9 cellular contexts compared by ENCODE assay signal in genomic region chr17:74859439-74860228, GRCh38. TPM values are rescaled to one million over a fixed set of nuclear protein-coding genes. Genes with fewer than 3 reads are reported as not detected.
DNase-seq lines count a peak whose midpoint lies in the region; ATAC-seq, FAIRE-seq and TF ChIP-seq lines count a peak whose summit lies in the region.
"Had no signal": no experiment of that assay in that cellular context is flagged by ENCODE, and none has a peak within 500 bp of the region (broad histone marks: within the 10 kb centered on the region; RNA-seq: fewer than 3 reads in every experiment).

Gene GRIN2C (minus strand): TSS chr17:74859885. CDS start chr17:74855092, 4,793 bp downstream.

- in situ Hi-C loops in K562 (cut with MboI) = loop anchor here (5.0 kb wide), 1 partner anchor 67 kb away; no protein-coding TSS in a partner anchor

- FAIRE-seq in K562 (lab: Jason Lieb, UNC) = no peak
- FAIRE-seq: endometrium had no signal

- TF ChIP-seq CTCF in K562 (IDR thresholded peaks at IDR 0.05 in 2 of 3, conservative IDR thresholded peaks at IDR 0.05 in 1 of 3; ENCODE audit: insufficient read depth in 2 of 3, low read depth in 1 of 3, low read length in 3 of 3) (peak in 1 of 3 experiments; percentile 45; a peak in 1 of 6 replicates), nephron (IDR thresholded peaks at IDR 0.05; ENCODE audit: unreplicated experiment in 3 of 3) (peak; percentile 22 to 43 (median 39))

- no peak within 1 kb of the TSS for H3K27ac Mint-ChIP-seq in nephron

- H3K4me3 ChIP-seq in K562 (peak within 1 kb of the TSS; percentile 24), MG63 (no peak within 1 kb of the TSS)

- H3K4me1 Mint-ChIP-seq in nephron = no peaks in the 10 kb centered on the region

- H3K9me3 Mint-ChIP-seq in nephron = no peaks in the 10 kb centered on the region

- CTCF ChIA-PET in K562 (lab: Yijun Ruan, JAX; ENCODE audit: low intra/inter-chr PET ratio) = interaction anchor here (0.6 kb wide), 1 partner anchor 116 kb away, joined by 6 read pairs; no protein-coding TSS in a partner anchor

- DNase-seq in COLO668 (lab: John Stamatoyannopoulos, UW; ENCODE audit: unreplicated experiment) (peak; percentile 31), NCI-H774 (lab: John Stamatoyannopoulos, UW) (peak; percentile 16), K562 (ENCODE audit: extremely low read depth in 1 of 4, low spot score in 3 of 4) (peak in 3 of 4 experiments; percentile 52 to 63 (median 60)), COLO829 (ENCODE audit: low spot score) (no peak), MG63 (no peak), NCI-H524 treated with DMSO at 0.1 percent for 48 hours (lab: John Stamatoyannopoulos, UW) (no peak)

- no peaks in the 10 kb centered on the region for H3K36me3 Mint-ChIP-seq in nephron (ENCODE audit: low read depth)

- no peaks in the 10 kb centered on the region for H4K20me1 ChIP-seq in K562 (replicated peaks; ENCODE audit: control insufficient read depth, insufficient read depth, low read length)

- no peaks in the 10 kb centered on the region for H3K9me1 ChIP-seq in K562 (ENCODE audit: control insufficient read depth, insufficient read depth, low read length)

- H2AFZ ChIP-seq in K562 (ENCODE audit: low read depth, low read length) = no peak within 1 kb of the TSS

- H3K9ac ChIP-seq in K562 (ENCODE audit: insufficient read depth in 1 of 2, low read depth in 2 of 2, low read length in 2 of 2) = no peak within 1 kb of the TSS; a peak in 1 of 4 replicates

- TF ChIP-seq POLR2A in K562 (conservative IDR thresholded peaks at IDR 0.05) = no peak

- POLR2A ChIA-PET in K562 (lab: Yijun Ruan, JAX) = interaction anchor here (0.6 to 8.0 kb wide), 4 partner anchors 9 to 128 kb away, joined by 3 to 62 read pairs (median 3); partner anchors contain the start of genes CDR2L and FDXR

- intact Hi-C loops in K562 (cut with micrococcal nuclease) = no loop called here

- H3K27ac ChIP-seq in K562 (ENCODE audit: extremely low read depth, low read depth, low read length) = no peak within 1 kb of the TSS

- peaks cover 0 to 21% of the 10 kb centered on the region in 2 experiments; a peak in 2 of 5 replicates for H3K27me3 ChIP-seq in K562 (ENCODE audit: control insufficient read depth in 2 of 2, insufficient read depth in 2 of 2, low read length in 2 of 2)
- H3K27me3 ChIP-seq in MG63 = peaks cover 46% of the 10 kb centered on the region

- H3K36me3 ChIP-seq in K562 (ENCODE audit: control insufficient read depth, insufficient read depth, low read length) (peaks cover 24% of the 10 kb centered on the region; the same call in 1 of the 3 replicates), MG63 (0 out of 2 replicates have a peak, but pooled peaks cover 3% of the 10 kb centered on the region)

- no peak for TF ChIP-seq EP300 in K562 (IDR thresholded peaks at IDR 0.05; ENCODE audit: low read length)

- H3K79me2 ChIP-seq in K562 (ENCODE audit: control insufficient read depth, insufficient read depth, low read length) = no peaks in the 10 kb centered on the region

- H3K9me3 ChIP-seq in K562 (replicated peaks; ENCODE audit: control insufficient read depth, insufficient read depth, low read depth, low read length) = no peaks in the 10 kb centered on the region
- no peaks in the 10 kb centered on the region for H3K9me3 ChIP-seq in MG63

- peaks cover 2 to 51% of the 10 kb centered on the region in 2 experiments for H3K4me1 ChIP-seq in K562 (replicated peaks in 1 of 2; ENCODE audit: control insufficient read depth in 2 of 2, insufficient read depth in 2 of 2, low read length in 2 of 2)

- H3K4me2 ChIP-seq in K562 (ENCODE audit: insufficient read depth, low read length) = no peak within 1 kb of the TSS

- peaks cover 88% of the 10 kb centered on the region for H3K27me3 Mint-ChIP-seq in nephron (ENCODE audit: low read depth)

- 44% methylated on average over 14 of the region's 72 CpGs for WGBS in K562 (ENCODE audit: insufficient coverage, low coverage, missing lambda C conversion rate)

- no peak for TF ChIP-seq RAD21 in K562 (CRISPR knock-in tag; conservative IDR thresholded peaks at IDR 0.05 in 1 of 2, IDR thresholded peaks at IDR 0.05 in 1 of 2)

- ATAC-seq in K562 (0 out of 3 replicates have a peak, but pooled peaks have one; percentile 23), GM18909 (IDR thresholded peaks at IDR 0.05; ENCODE audit: poor library complexity, unreplicated experiment) (no peak)

- H3K4me3 Mint-ChIP-seq in nephron = peak within 1 kb of the TSS; percentile 62 to 69 (median 67)

- no TSS peak for BruUV-seq in K562 (replicated peaks; lab: Mats Ljungman, UMichigan)

TF ChIP-seq in K562, 482 proteins besides CTCF, POLR2A, EP300 and RAD21:
- TF ChIP-seq EWSR1 (IDR thresholded peaks at IDR 0.05; ENCODE audit: borderline replicate concordance, low read depth, partially characterized antibody) = no peak
- TF ChIP-seq ZKSCAN8 (CRISPR knock-in tag; IDR thresholded peaks at IDR 0.05) = no peak
- TF ChIP-seq, protein P1, sequence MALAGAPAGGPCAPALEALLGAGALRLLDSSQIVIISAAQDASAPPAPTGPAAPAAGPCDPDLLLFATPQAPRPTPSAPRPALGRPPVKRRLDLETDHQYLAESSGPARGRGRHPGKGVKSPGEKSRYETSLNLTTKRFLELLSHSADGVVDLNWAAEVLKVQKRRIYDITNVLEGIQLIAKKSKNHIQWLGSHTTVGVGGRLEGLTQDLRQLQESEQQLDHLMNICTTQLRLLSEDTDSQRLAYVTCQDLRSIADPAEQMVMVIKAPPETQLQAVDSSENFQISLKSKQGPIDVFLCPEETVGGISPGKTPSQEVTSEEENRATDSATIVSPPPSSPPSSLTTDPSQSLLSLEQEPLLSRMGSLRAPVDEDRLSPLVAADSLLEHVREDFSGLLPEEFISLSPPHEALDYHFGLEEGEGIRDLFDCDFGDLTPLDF (CRISPR knock-in tag; IDR thresholded peaks at IDR 0.05) = no peak
- no peak for TF ChIP-seq PHTF2 (CRISPR knock-in tag; IDR thresholded peaks at IDR 0.05)
- peak; percentile 72; the same call in 1 of the 2 replicates for TF ChIP-seq SAFB (IDR thresholded peaks at IDR 0.05; ENCODE audit: borderline replicate concordance, low read depth, low read length)
- TF ChIP-seq, protein P2, sequence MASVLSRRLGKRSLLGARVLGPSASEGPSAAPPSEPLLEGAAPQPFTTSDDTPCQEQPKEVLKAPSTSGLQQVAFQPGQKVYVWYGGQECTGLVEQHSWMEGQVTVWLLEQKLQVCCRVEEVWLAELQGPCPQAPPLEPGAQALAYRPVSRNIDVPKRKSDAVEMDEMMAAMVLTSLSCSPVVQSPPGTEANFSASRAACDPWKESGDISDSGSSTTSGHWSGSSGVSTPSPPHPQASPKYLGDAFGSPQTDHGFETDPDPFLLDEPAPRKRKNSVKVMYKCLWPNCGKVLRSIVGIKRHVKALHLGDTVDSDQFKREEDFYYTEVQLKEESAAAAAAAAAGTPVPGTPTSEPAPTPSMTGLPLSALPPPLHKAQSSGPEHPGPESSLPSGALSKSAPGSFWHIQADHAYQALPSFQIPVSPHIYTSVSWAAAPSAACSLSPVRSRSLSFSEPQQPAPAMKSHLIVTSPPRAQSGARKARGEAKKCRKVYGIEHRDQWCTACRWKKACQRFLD (CRISPR knock-in tag; IDR thresholded peaks at IDR 0.05) = no peak
- TF ChIP-seq, protein P3, sequence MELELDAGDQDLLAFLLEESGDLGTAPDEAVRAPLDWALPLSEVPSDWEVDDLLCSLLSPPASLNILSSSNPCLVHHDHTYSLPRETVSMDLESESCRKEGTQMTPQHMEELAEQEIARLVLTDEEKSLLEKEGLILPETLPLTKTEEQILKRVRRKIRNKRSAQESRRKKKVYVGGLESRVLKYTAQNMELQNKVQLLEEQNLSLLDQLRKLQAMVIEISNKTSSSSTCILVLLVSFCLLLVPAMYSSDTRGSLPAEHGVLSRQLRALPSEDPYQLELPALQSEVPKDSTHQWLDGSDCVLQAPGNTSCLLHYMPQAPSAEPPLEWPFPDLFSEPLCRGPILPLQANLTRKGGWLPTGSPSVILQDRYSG (tag; conservative IDR thresholded peaks at IDR 0.05; ENCODE audit: low read depth) = no peak

RNA-seq across cellular contexts. Expression of gene GRIN2C, which starts in this region (rescaled TPM):
- total RNA-seq in K562 (2011; cell fraction: chromatin; rRNA removed; ENCODE audit: low replicate concordance) = 1.3 and 4.1 TPM in 2 replicates
- total RNA-seq in K562 (2011; cell fraction: nucleolus; rRNA removed) = 0.66 and 1.7 TPM in 2 replicates
- 1.2 and 1.5 TPM in 2 replicates for total RNA-seq in K562 (2011; cell fraction: nucleoplasm; rRNA removed)
- total RNA-seq in K562 (2014; rRNA removed) (under 0.01 and 0.16 TPM in 2 replicates), K562 (2014; rRNA removed; fragmentation: Illumina TruSeq; extraction: Trizol) (0.03 and 0.04 TPM in 2 replicates), K562 (2015; rRNA removed; fragmentation: Illumina TruSeq; extraction: Trizol) (0.07 and 0.08 TPM in 2 replicates), K562 (2021) (0.33 and 0.40 TPM in 2 replicates)
- polyA plus RNA-seq in K562 (2011; rRNA removed) (0.08 and 0.10 TPM in 2 replicates), K562 (2014; fragmentation: Illumina TruSeq; extraction: Trizol) (0.10 TPM in 1 of 2 replicates, not detected in the other), K562 (2014; fragmentation: Nextera tagmentation; extraction: Ambion mirVana) (not detected), K562 (2014; rRNA removed) (0.08 and 0.20 TPM in 2 replicates)
- polyA plus RNA-seq in K562 (2011; cell fraction: cytosol; rRNA removed) = 0.04 and 0.06 TPM in 2 replicates
- polyA plus RNA-seq in K562 (2011; cell fraction: nucleus; rRNA removed) = 0.29 and 0.68 TPM in 2 replicates
- 0.16 and 0.66 TPM in 2 replicates for polyA plus RNA-seq in K562 (2012)
- polyA minus RNA-seq in K562 (2011; rRNA and poly(A)+ RNA removed) = 0.06 TPM in 1 of 2 replicates, not detected in the other
- polyA minus RNA-seq in K562 (2011; cell fraction: cytosol; rRNA and poly(A)+ RNA removed) = not detected in 2 replicates
- 0.11 and 0.27 TPM in 2 replicates for polyA minus RNA-seq in K562 (2011; cell fraction: nucleus; rRNA and poly(A)+ RNA removed)
- total RNA-seq in MG63 (2014; rRNA removed; shearing (Covaris generic); ENCODE audit: low replicate concordance) = not detected in 2 replicates

Comparison
In these comparisons a context has a peak if more than half of its experiments do, and no peak if none do; other contexts are left out.
1. DNase-seq: peak in COLO668 (single experiment), NCI-H774 (single experiment) and K562 (3 of 4); none in COLO829 (single experiment), MG63 (single experiment) and NCI-H524 treated with DMSO at 0.1 percent for 48 hours (single experiment).